Comparison of ENCODE assay signal across 19 cellular contexts in the genomic region with DNA sequence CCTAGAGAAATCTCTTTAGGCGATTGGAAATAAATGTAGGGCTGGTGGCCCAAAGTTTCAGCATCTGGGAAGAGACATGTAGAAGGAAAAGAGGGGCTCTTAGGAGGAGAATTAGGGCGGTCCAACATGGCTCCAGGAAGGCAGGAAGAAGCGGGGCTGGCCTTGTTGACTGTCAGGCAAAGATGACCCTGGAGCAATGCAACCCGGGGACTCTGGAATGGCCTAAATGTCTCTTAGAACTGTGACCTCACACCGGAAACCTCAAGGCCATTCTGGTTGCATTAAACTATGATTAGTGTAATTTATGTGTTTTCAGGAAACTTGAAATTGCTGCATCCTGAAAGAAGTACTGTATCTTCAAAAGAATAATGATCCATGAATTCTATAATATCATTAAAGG.
"Had no signal": no experiment of that assay in that cellular context is flagged by ENCODE, and none has a peak within 500 bp of the region (broad histone marks: within the 10 kb centered on the region; RNA-seq: fewer than 3 reads in every experiment).

No MANE protein-coding gene starts in this region.

- H3K9me3 Mint-ChIP-seq: activated CD4-positive, alpha-beta memory T cell treated with anti-CD3 and anti-CD28 coated beads for 36 hours; activated T-helper 1 cell treated with anti-CD3 and anti-CD28 coated beads, Interleukin-12 subunit alpha, Interleukin-12 subunit beta, Interleukin-2, Interleukin-4 antibody, amounts not matched to agents 30 ng/mL and 10 ng/mL and 1 ng/mL, durations not matched to agents 14 hours and 24 hours and 36 hours; effector memory CD8-positive, alpha-beta T cell; WTC11 had no signal

- H3K27me3 Mint-ChIP-seq: activated naive CD8-positive, alpha-beta T cell had no signal

- ATAC-seq: activated CD4-positive, alpha-beta T cell treated with anti-CD3 and anti-CD28 coated beads for 36 hours; effector memory CD8-positive, alpha-beta T cell; naive thymus-derived CD4-positive, alpha-beta T cell; stimulated activated memory B cell treated with anti-CD40 and anti-IgM and Interleukin-4, amounts not matched to agents 10 μg/mL and 1 μg/mL and 100 μg/mL, for 72 hours; WTC11 had no signal

- H3K27ac Mint-ChIP-seq: activated CD4-positive, alpha-beta memory T cell treated with anti-CD3 and anti-CD28 coated beads for 36 hours; activated CD4-positive, alpha-beta T cell treated with anti-CD3 and anti-CD28 coated beads for 36 hours; activated T-helper 1 cell treated with anti-CD3 and anti-CD28 coated beads, Interleukin-12 subunit alpha, Interleukin-12 subunit beta, Interleukin-2, Interleukin-4 antibody, amounts not matched to agents 30 ng/mL and 10 ng/mL and 1 ng/mL, durations not matched to agents 14 hours and 24 hours and 36 hours; effector memory CD8-positive, alpha-beta T cell; stimulated activated memory B cell treated with anti-CD40 and anti-IgM and Interleukin-4, amounts not matched to agents 10 μg/mL and 1 μg/mL and 100 μg/mL, for 72 hours; WTC11 had no signal

- DNase-seq: activated CD4-positive, alpha-beta memory T cell treated with anti-CD3 and anti-CD28 coated beads for 36 hours; activated CD4-positive, alpha-beta T cell treated with anti-CD3 and anti-CD28 coated beads for 36 hours; activated T-cell treated with anti-CD3 and anti-CD28 coated beads for 4 hours; amniotic stem cell; effector memory CD8-positive, alpha-beta T cell; head of caudate nucleus; kidney; mesendoderm; naive thymus-derived CD4-positive, alpha-beta T cell; sigmoid colon; stimulated activated CD4-positive, alpha-beta T cell treated with anti-CD3 and anti-CD28 coated beads, Interleukin-4, amount 100 ng/mL, for 4 hours; upper lobe of left lung had no signal

- H3K36me3 ChIP-seq: neutrophil had no signal

- H3K9me3 ChIP-seq: neutrophil, sigmoid colon, thoracic aorta, upper lobe of left lung had no signal

- H3K4me3 ChIP-seq: cardiac muscle cell, sigmoid colon, thoracic aorta, upper lobe of left lung had no signal

- H3K4me1 Mint-ChIP-seq: stimulated activated memory B cell treated with anti-CD40 and anti-IgM and Interleukin-4, amounts not matched to agents 10 μg/mL and 1 μg/mL and 100 μg/mL, for 72 hours had no signal

- H3K36me3 Mint-ChIP-seq: stimulated activated memory B cell treated with anti-CD40 and anti-IgM and Interleukin-4, amounts not matched to agents 10 μg/mL and 1 μg/mL and 100 μg/mL, for 72 hours; WTC11 had no signal

- H3K27ac ChIP-seq: neutrophil, sigmoid colon, thoracic aorta had no signal

- H3K27me3 ChIP-seq: cardiac muscle cell, sigmoid colon, upper lobe of left lung had no signal

- H3K4me3 Mint-ChIP-seq: activated CD4-positive, alpha-beta memory T cell treated with anti-CD3 and anti-CD28 coated beads for 36 hours; activated CD4-positive, alpha-beta T cell treated with anti-CD3 and anti-CD28 coated beads for 36 hours; activated naive CD8-positive, alpha-beta T cell; activated T-helper 1 cell treated with anti-CD3 and anti-CD28 coated beads, Interleukin-12 subunit alpha, Interleukin-12 subunit beta, Interleukin-2, Interleukin-4 antibody, amounts not matched to agents 30 ng/mL and 10 ng/mL and 1 ng/mL, durations not matched to agents 14 hours and 24 hours and 36 hours; effector memory CD8-positive, alpha-beta T cell; naive thymus-derived CD4-positive, alpha-beta T cell; stimulated activated memory B cell treated with anti-CD40 and anti-IgM and Interleukin-4, amounts not matched to agents 10 μg/mL and 1 μg/mL and 100 μg/mL, for 72 hours; WTC11 had no signal
